Comparison of ENCODE assay signal across 9 cellular contexts in the genomic region with DNA sequence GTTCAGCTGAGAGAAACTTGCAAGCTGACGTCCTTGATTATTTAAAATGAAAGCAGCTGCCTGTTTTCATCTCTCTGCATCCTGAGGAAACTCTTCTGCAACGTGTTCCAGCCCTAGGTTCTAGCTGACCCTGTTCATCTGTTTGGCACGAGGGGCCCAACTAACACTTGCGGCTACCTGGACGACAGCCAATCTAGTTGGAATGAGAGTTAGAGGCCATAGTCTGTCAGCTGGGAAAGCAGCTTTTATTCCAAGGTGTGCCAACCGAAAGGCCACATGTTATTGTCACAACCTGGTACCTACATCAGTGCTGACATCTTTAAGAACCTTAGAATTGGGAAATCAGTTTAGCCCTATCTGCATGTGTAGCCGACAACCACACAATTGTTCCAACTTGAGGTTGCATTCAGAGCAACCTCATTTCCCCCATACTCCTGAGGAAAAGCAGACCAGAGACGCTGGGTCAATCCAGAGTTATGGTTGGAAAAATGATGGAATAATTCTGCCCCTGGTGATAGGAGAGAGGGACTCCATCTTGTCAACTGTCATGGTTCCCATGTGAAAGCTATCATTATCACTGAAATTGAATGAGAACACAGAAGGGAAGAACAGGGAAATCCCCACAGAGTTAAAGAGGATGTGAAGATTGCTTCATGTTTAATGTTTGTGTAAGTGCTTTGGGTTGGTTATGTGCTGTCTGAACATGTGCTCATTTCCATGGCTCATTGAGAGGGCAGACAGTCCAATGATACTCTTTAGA.
DNase-seq lines count a peak whose midpoint lies in the region; ATAC-seq and TF ChIP-seq lines count a peak whose summit lies in the region.
"Had no signal": no experiment of that assay in that cellular context is flagged by ENCODE, and none has a peak within 500 bp of the region (broad histone marks: within the 10 kb centered on the region; RNA-seq: fewer than 3 reads in every experiment).

No MANE protein-coding gene starts in this region.

- H3K4me2 ChIP-seq in smooth muscle cell = no peak overlapping the region

- BruUV-seq in MCF 10A (replicated peaks; lab: Mats Ljungman, UMichigan) = no TSS peak

- H3K27ac ChIP-seq in breast epithelium (no peak overlapping the region), smooth muscle cell (ENCODE audit: low read depth) (peak overlapping the region; percentile 18)

- DNase-seq in MCF 10A (ENCODE audit: unreplicated experiment) (peak; percentile 81), breast epithelium (ENCODE audit: low spot score in 2 of 2) (no peak), epithelial cell of esophagus (ENCODE audit: low read depth) (peak; percentile 87), smooth muscle cell (lab: John Stamatoyannopoulos, UW; ENCODE audit: unreplicated experiment) (no peak), SIG-M5 (lab: John Stamatoyannopoulos, UW) (no peak), NCI-H146 treated with DMSO at 0.1 percent for 48 hours (lab: John Stamatoyannopoulos, UW; ENCODE audit: unreplicated experiment) (no peak)
- DNase-seq in stimulated activated CD4-positive, alpha-beta T cell treated with anti-CD3 and anti-CD28 coated beads, Interleukin-2, amount 100 ng/mL, for 48 hours = no peak
- DNase-seq: DND-41 had no signal

- H3K4me3 Mint-ChIP-seq in MCF 10A (ENCODE audit: unreplicated experiment) = no peak overlapping the region

- 72% methylated on average over 8 of the region's 8 CpGs for WGBS in smooth muscle cell (ENCODE audit: low lambda C conversion rate)

- no peak for TF ChIP-seq CTCF in MCF 10A (IDR thresholded peaks at IDR 0.05; ENCODE audit: unreplicated experiment)
- TF ChIP-seq CTCF in breast epithelium (IDR thresholded peaks at IDR 0.05) = no peak
- no peak for TF ChIP-seq CTCF in epithelial cell of esophagus (IDR thresholded peaks at IDR 0.05; ENCODE audit: insufficient read depth, low read depth, low read length, missing control alignments)
- TF ChIP-seq CTCF in smooth muscle cell (IDR thresholded peaks at IDR 0.05; ENCODE audit: borderline replicate concordance, insufficient read depth, poor library complexity, severe bottlenecking) = no peak

- no peaks in the 10 kb centered on the region for H3K27me3 Mint-ChIP-seq in MCF 10A (ENCODE audit: insufficient read depth, unreplicated experiment)

- peaks cover 60% of the 10 kb centered on the region for H3K36me3 Mint-ChIP-seq in MCF 10A (ENCODE audit: insufficient read depth, unreplicated experiment)

- H3K9me3 ChIP-seq in breast epithelium (no peaks in the 10 kb centered on the region), smooth muscle cell (replicated peaks; ENCODE audit: low read depth) (no peaks in the 10 kb centered on the region)

- H3K27ac Mint-ChIP-seq in MCF 10A (ENCODE audit: low read depth, unreplicated experiment) = peak overlapping the region; percentile 51

- H3K4me3 ChIP-seq in breast epithelium (no peak overlapping the region), epithelial cell of esophagus (ENCODE audit: low read length) (no peak overlapping the region), smooth muscle cell (no peak overlapping the region)

- ATAC-seq in HG03103 (IDR thresholded peaks at IDR 0.05; ENCODE audit: low read depth, unreplicated experiment) = peak; percentile 99

- CTCF ChIA-PET in MCF 10A (lab: Yijun Ruan, JAX) = interaction anchor here (1.2 kb wide), 1 partner anchor 367 kb away, joined by 4 read pairs; no protein-coding TSS in a partner anchor

- intact Hi-C loops in MCF 10A (cut with micrococcal nuclease) (no loop called here), breast epithelium (cut with DNase I; ENCODE audit: low total_unique reads) (no loop called here)

- H4K20me1 ChIP-seq in smooth muscle cell (ENCODE audit: low read depth) = no peaks in the 10 kb centered on the region

- H3K9me3 Mint-ChIP-seq in MCF 10A (ENCODE audit: unreplicated experiment) = no peaks in the 10 kb centered on the region

- POLR2A ChIA-PET in MCF 10A (lab: Yijun Ruan, JAX) = interaction anchor here (1.2 to 1.3 kb wide), 2 partner anchors 11 to 20 kb away, joined by 5 read pairs; no protein-coding TSS in a partner anchor

- no peaks in the 10 kb centered on the region for H3K4me1 ChIP-seq in breast epithelium
- H3K4me1 ChIP-seq in smooth muscle cell (ENCODE audit: low read depth) = no peaks in the 10 kb centered on the region

- H3K36me3 ChIP-seq in breast epithelium (peaks cover 6% of the 10 kb centered on the region), smooth muscle cell (ENCODE audit: low read depth) (peaks cover 3% of the 10 kb centered on the region)

- TF ChIP-seq POLR2A in breast epithelium (IDR thresholded peaks at IDR 0.05) = no peak

- H3F3A ChIP-seq in smooth muscle cell (ENCODE audit: low read depth) = no peaks in the 10 kb centered on the region

- H2AFZ ChIP-seq in smooth muscle cell (ENCODE audit: low read depth) = no peak overlapping the region

- H3K4me1 Mint-ChIP-seq in MCF 10A (ENCODE audit: insufficient read depth, unreplicated experiment) = peaks cover 20% of the 10 kb centered on the region

- no peaks in the 10 kb centered on the region for H3K79me2 ChIP-seq in smooth muscle cell (ENCODE audit: low read depth)

- no peak overlapping the region for H3K9ac ChIP-seq in smooth muscle cell (ENCODE audit: low read depth)

- no peaks in the 10 kb centered on the region for H3K27me3 ChIP-seq in breast epithelium
- H3K27me3 ChIP-seq in smooth muscle cell (ENCODE audit: low read depth) = no peaks in the 10 kb centered on the region

Comparison
In these comparisons a context has a peak if more than half of its experiments do, and no peak if none do; other contexts are left out.
1. DNase-seq: peak in MCF 10A (single experiment) and epithelial cell of esophagus (single experiment); none in breast epithelium (0 of 2), smooth muscle cell (single experiment), SIG-M5 (single experiment), stimulated activated CD4-positive, alpha-beta T cell treated with anti-CD3 and anti-CD28 coated beads, Interleukin-2, amount 100 ng/mL, for 48 hours (0 of 2) and NCI-H146 treated with DMSO at 0.1 percent for 48 hours (single experiment).